In genomic region chr14:68936980-68937379, GRCh38 we compare ENCODE assay signal across 13 cellular contexts. TPM values are rescaled to one million over a fixed set of nuclear protein-coding genes. Genes with fewer than 3 reads are reported as not detected.
DNase-seq lines count a peak whose midpoint lies in the region; ATAC-seq and TF ChIP-seq lines count a peak whose summit lies in the region.
"Had no signal": no experiment of that assay in that cellular context is flagged by ENCODE, and none has a peak within 500 bp of the region (broad histone marks: within the 10 kb centered on the region; RNA-seq: fewer than 3 reads in every experiment).

No MANE protein-coding gene starts in this region.

- H3K4me2 ChIP-seq in SK-N-SH = no peak overlapping the region

- TF ChIP-seq RAD21 in SK-N-SH (IDR thresholded peaks at IDR 0.05; ENCODE audit: low read length) = no peak

- no peak for TF ChIP-seq EP300 in SK-N-SH (IDR thresholded peaks at IDR 0.05; ENCODE audit: borderline replicate concordance in 1 of 2, low read depth in 1 of 2, low read length in 1 of 2)

- H3K27ac Mint-ChIP-seq in naive thymus-derived CD4-positive, alpha-beta T cell = peak overlapping the region in 8 of 9 donors; percentile 52 to 87 (median 76)
- H3K27ac Mint-ChIP-seq in natural killer cell = no peak overlapping the region
- H3K27ac Mint-ChIP-seq: T-helper 1 cell treated with Interleukin-12 subunit alpha and Interleukin-12 subunit beta and Interleukin-4 antibody, amounts not matched to agents 30 μg/mL and 1 μg/mL, for 36 hours had no signal

- DNase-seq in SK-N-SH (no peak), caudate nucleus (lab: John Stamatoyannopoulos, UW) (no peak), tibial artery (no peak), kidney glomerular epithelial cell (lab: John Stamatoyannopoulos, UW) (no peak), natural killer cell (no peak), NCI-H748 (lab: John Stamatoyannopoulos, UW; ENCODE audit: unreplicated experiment) (no peak)
- DNase-seq in naive thymus-derived CD4-positive, alpha-beta T cell = no peak
- DNase-seq: 8988T; activated CD4-positive, alpha-beta T cell treated with anti-CD3 and anti-CD28 coated beads, Interleukin-2, amount 50 U/mL, for 4 hours; activated gamma-delta T cell treated with Interleukin-2 at 50 U/mL for 16 hours; stimulated activated naive CD4-positive, alpha-beta T cell had no signal

- peaks cover 31% of the 10 kb centered on the region for H3F3A ChIP-seq in SK-N-SH (replicated peaks; ENCODE audit: insufficient read depth)

- CTCF ChIA-PET in SK-N-SH (lab: Yijun Ruan, JAX) = interaction anchor here (0.7 to 5.4 kb wide), 15 partner anchors 8 to 170 kb away, joined by 3 to 29 read pairs (median 5); no protein-coding TSS in a partner anchor
- CTCF ChIA-PET in naive thymus-derived CD4-positive, alpha-beta T cell (lab: Charles Lee) = interaction anchor here (1.1 kb wide), 1 partner anchor 49 kb away, joined by 3 read pairs; no protein-coding TSS in a partner anchor

- POLR2A ChIA-PET in SK-N-SH (lab: Yijun Ruan, JAX) = no interaction called here
- POLR2A ChIA-PET in naive thymus-derived CD4-positive, alpha-beta T cell (lab: Charles Lee) = interaction anchor here (0.6 to 3.8 kb wide), 6 partner anchors 12 to 205 kb away, joined by 3 to 16 read pairs (median 5); no protein-coding TSS in a partner anchor

- peaks cover 98% of the 10 kb centered on the region for H4K20me1 ChIP-seq in SK-N-SH (ENCODE audit: insufficient read depth)

- H3K4me1 Mint-ChIP-seq in naive thymus-derived CD4-positive, alpha-beta T cell = peaks cover 20 to 99% (median 93%) of the 10 kb centered on the region in 7 donors
- H3K4me1 Mint-ChIP-seq in natural killer cell = peaks cover 5 to 13% of the 10 kb centered on the region in 2 donors

- H3K9me2 ChIP-seq in SK-N-SH = no peaks in the 10 kb centered on the region

- no peak overlapping the region for H3K9ac ChIP-seq in SK-N-SH

- peaks cover 46 to 69% of the 10 kb centered on the region in 2 experiments for H3K4me1 ChIP-seq in SK-N-SH (ENCODE audit: control insufficient read depth in 1 of 2, insufficient read depth in 2 of 2, low read depth in 1 of 2, low read length in 1 of 2)
- peaks cover 0 to 76% of the 10 kb centered on the region in 2 donors for H3K4me1 ChIP-seq in naive thymus-derived CD4-positive, alpha-beta T cell (ENCODE audit: control insufficient read depth in 2 of 2, insufficient read depth in 2 of 2, low read length in 2 of 2)
- H3K4me1 ChIP-seq in tibial artery = peaks cover 9 to 98% (median 90%) of the 10 kb centered on the region in 4 donors

- H3K36me3 Mint-ChIP-seq in naive thymus-derived CD4-positive, alpha-beta T cell = peaks cover 0 to 16% (median 0%) of the 10 kb centered on the region in 5 donors
- H3K36me3 Mint-ChIP-seq in natural killer cell = no peaks in the 10 kb centered on the region

- TF ChIP-seq CTCF in SK-N-SH (IDR thresholded peaks at IDR 0.05) = no peak
- no peak for TF ChIP-seq CTCF in tibial artery (IDR thresholded peaks at IDR 0.05)
- no peak for TF ChIP-seq CTCF in natural killer cell (IDR thresholded peaks at IDR 0.05)

- H3K36me3 ChIP-seq in SK-N-SH (replicated peaks in 1 of 2; ENCODE audit: control insufficient read depth in 1 of 2, insufficient read depth in 2 of 2, low read length in 1 of 2) (peaks cover 0 to 30% of the 10 kb centered on the region in 2 experiments), tibial artery (no peaks in the 10 kb centered on the region)
- peaks cover 0 to 6% (median 0%) of the 10 kb centered on the region in 3 experiments for H3K36me3 ChIP-seq in naive thymus-derived CD4-positive, alpha-beta T cell (ENCODE audit: control insufficient read depth in 2 of 3, insufficient read depth in 3 of 3, low read length in 3 of 3)

- peaks cover 98% of the 10 kb centered on the region for H3K79me2 ChIP-seq in SK-N-SH (ENCODE audit: insufficient read depth)

- no peak overlapping the region for H2AFZ ChIP-seq in SK-N-SH (ENCODE audit: low read depth)

- H3K27ac ChIP-seq in SK-N-SH (ENCODE audit: low read depth in 2 of 2, low read length in 1 of 2) (peak overlapping the region; percentile 92 to 99; a peak in 3 of 4 replicates), caudate nucleus (ENCODE audit: low read depth, low read length) (peak overlapping the region; percentile 56), tibial artery (peak overlapping the region; percentile 97 to 100)
- H3K27ac ChIP-seq in naive thymus-derived CD4-positive, alpha-beta T cell (ENCODE audit: low read depth, low read length) = no peak overlapping the region

- ATAC-seq in SK-N-SH treated with all-trans-retinoic acid at 6 μM for 48 hours = no peak
- no peak for ATAC-seq in naive thymus-derived CD4-positive, alpha-beta T cell
- no peak for ATAC-seq in natural killer cell

- H3K4me3 ChIP-seq in SK-N-SH (ENCODE audit: low read depth in 2 of 2, low read length in 1 of 2) (no peak overlapping the region), tibial artery (peak overlapping the region in 1 of 2 donors; percentile 27)
- H3K4me3 ChIP-seq in naive thymus-derived CD4-positive, alpha-beta T cell (ENCODE audit: low read length) = no peak overlapping the region

- intact Hi-C loops in naive thymus-derived CD4-positive, alpha-beta T cell (cut with micrococcal nuclease) = loop anchor here in 1 of 2 donors (1.0 kb wide), 1 partner anchor 44 kb away; no protein-coding TSS in a partner anchor
- intact Hi-C loops in tibial artery (cut with DNase I; ENCODE audit: low total_unique reads) (no loop called here), natural killer cell (cut with micrococcal nuclease) (no loop called here)

- H3K27me3 Mint-ChIP-seq in naive thymus-derived CD4-positive, alpha-beta T cell = no peaks in the 10 kb centered on the region
- H3K27me3 Mint-ChIP-seq in natural killer cell (ENCODE audit: low read depth in 2 of 2) = no peaks in the 10 kb centered on the region

- H3K9me3 Mint-ChIP-seq in naive thymus-derived CD4-positive, alpha-beta T cell = peaks cover 0 to 1% (median 0%) of the 10 kb centered on the region in 11 donors
- H3K9me3 Mint-ChIP-seq in natural killer cell = no peaks in the 10 kb centered on the region
- H3K9me3 Mint-ChIP-seq: T-helper 1 cell treated with Interleukin-12 subunit alpha and Interleukin-12 subunit beta and Interleukin-4 antibody, amounts not matched to agents 30 μg/mL and 1 μg/mL, for 36 hours had no signal

- H3K27me3 ChIP-seq in SK-N-SH (ENCODE audit: insufficient read depth) = no peaks in the 10 kb centered on the region
- H3K27me3 ChIP-seq in naive thymus-derived CD4-positive, alpha-beta T cell (ENCODE audit: control insufficient read depth in 2 of 2, insufficient read depth in 2 of 2, low read length in 2 of 2) = no peaks in the 10 kb centered on the region
- H3K27me3 ChIP-seq in tibial artery = no peaks in the 10 kb centered on the region

- H3K9me3 ChIP-seq in SK-N-SH (no peaks in the 10 kb centered on the region), tibial artery (no peaks in the 10 kb centered on the region)
- H3K9me3 ChIP-seq in naive thymus-derived CD4-positive, alpha-beta T cell (ENCODE audit: control insufficient read depth in 2 of 3, low read length in 3 of 3) = no peaks in the 10 kb centered on the region

- peak overlapping the region in 6 of 10 donors; percentile 9 to 76 (median 40) for H3K4me3 Mint-ChIP-seq in naive thymus-derived CD4-positive, alpha-beta T cell
- no peak overlapping the region for H3K4me3 Mint-ChIP-seq in natural killer cell
- H3K4me3 Mint-ChIP-seq: T-helper 1 cell treated with Interleukin-12 subunit alpha and Interleukin-12 subunit beta and Interleukin-4 antibody, amounts not matched to agents 30 μg/mL and 1 μg/mL, for 36 hours had no signal

- WGBS in SK-N-SH (ENCODE audit: low lambda C conversion rate) = 100% methylated on average over 2 of the region's 2 CpGs

TF ChIP-seq in SK-N-SH, 30 proteins besides CTCF, POLR2A, EP300 and RAD21:
- no peak for TF ChIP-seq NFIC (IDR thresholded peaks at IDR 0.05; ENCODE audit: borderline replicate concordance)
- no peak for TF ChIP-seq RXRA (IDR thresholded peaks at IDR 0.05; ENCODE audit: borderline replicate concordance, low read depth)
- TF ChIP-seq ELF1 (IDR thresholded peaks at IDR 0.05) = no peak
- TF ChIP-seq JUND (IDR thresholded peaks at IDR 0.05) = no peak
- no peak for TF ChIP-seq SIN3A (IDR thresholded peaks at IDR 0.05; ENCODE audit: borderline replicate concordance, low read depth, low read length)
- no peak for TF ChIP-seq YY1 (IDR thresholded peaks at IDR 0.05; ENCODE audit: low read depth)
- TF ChIP-seq FOXM1 (IDR thresholded peaks at IDR 0.05; ENCODE audit: low read depth) = no peak
- TF ChIP-seq GABPA (IDR thresholded peaks at IDR 0.05; ENCODE audit: low read depth) = no peak
- TF ChIP-seq MAX (IDR thresholded peaks at IDR 0.05; ENCODE audit: low read depth) = no peak
- no peak for TF ChIP-seq TEAD4 (IDR thresholded peaks at IDR 0.05; ENCODE audit: borderline replicate concordance, insufficient read depth)
- no peak for TF ChIP-seq FOSL2 (IDR thresholded peaks at IDR 0.05; ENCODE audit: borderline replicate concordance, low read depth)
TF ChIP-seq in SK-N-SH: peak in this region for 0.

TF ChIP-seq in SK-N-SH treated with all-trans-retinoic acid at 6 μM for 48 hours, 23 proteins besides CTCF, POLR2A, EP300 and RAD21 (continues in another document):
- TF ChIP-seq CSDC2 (CRISPR knock-in tag; IDR thresholded peaks at IDR 0.05) (no peak), ZFP3 (CRISPR knock-in tag; IDR thresholded peaks at IDR 0.05) (no peak), ARNTL (CRISPR knock-in tag; IDR thresholded peaks at IDR 0.05; ENCODE audit: borderline replicate concordance, low read depth) (no peak), ISL1 (CRISPR knock-in tag; IDR thresholded peaks at IDR 0.05) (no peak), ZC3H10 (CRISPR knock-in tag; IDR thresholded peaks at IDR 0.05) (no peak), BACH2 (CRISPR knock-in tag; IDR thresholded peaks at IDR 0.05; ENCODE audit: borderline replicate concordance) (no peak), SNAI2 (CRISPR knock-in tag; IDR thresholded peaks at IDR 0.05) (no peak), OSR1 (CRISPR knock-in tag; IDR thresholded peaks at IDR 0.05) (no peak)

RNA-seq across cellular contexts. Expression of gene ACTN1, which starts 42.1 kb away (rescaled TPM):
- 266 and 319 TPM in 2 replicates for polyA plus RNA-seq in SK-N-SH (2012; rRNA removed)
- 144 and 218 TPM in 2 replicates for polyA plus RNA-seq in SK-N-SH (2012; cell fraction: cytosol; rRNA removed)
- polyA plus RNA-seq in SK-N-SH (2012; cell fraction: nucleus; rRNA removed) = 589 and 740 TPM in 2 replicates
- total RNA-seq in naive thymus-derived CD4-positive, alpha-beta T cell = 100 to 1,000 TPM in 4 of 5 experiments, 10 to 100 TPM in 1; 41.3 to 249 (median 227) TPM
- polyA plus RNA-seq in naive thymus-derived CD4-positive, alpha-beta T cell = 100 to 1,000 TPM; 188 to 390 TPM
- total RNA-seq in natural killer cell = 10 to 100 TPM; 14.9 to 39.5 (median 19.6) TPM

Comparison
In these comparisons a context has a peak if more than half of its experiments do, and no peak if none do; other contexts are left out.
1. H3K27ac Mint-ChIP-seq: peak in naive thymus-derived CD4-positive, alpha-beta T cell (8 of 9); none in natural killer cell (0 of 2).